In genomic region chr6:135474362-135474761, GRCh38 we compare ENCODE assay signal across 22 cellular contexts. TPM values are rescaled to one million over a fixed set of nuclear protein-coding genes. Genes with fewer than 3 reads are reported as not detected.
DNase-seq lines count a peak whose midpoint lies in the region; ATAC-seq, FAIRE-seq and TF ChIP-seq lines count a peak whose summit lies in the region.
"Had no signal": no experiment of that assay in that cellular context is flagged by ENCODE, and none has a peak within 500 bp of the region (broad histone marks: within the 10 kb centered on the region; RNA-seq: fewer than 3 reads in every experiment).

No MANE protein-coding gene starts in this region.

- intact Hi-C loops in activated T-helper 2 cell treated with anti-CD3 and anti-CD28 coated beads, Interferon-gamma antibody, Interleukin-2, Interleukin-4, amounts not matched to agents 10 μg/mL and 5 μg/mL and 100 μg/mL, durations not matched to agents 14 hours and 24 hours and 36 hours (cut with micrococcal nuclease), result no loop called here

- DNase-seq in GM18507 (ENCODE audit: extremely low spot score, insufficient read length, low read depth) (no peak), GM23248 (peak; percentile 12), glomerular visceral epithelial cell (ENCODE audit: extremely low spot score) (no peak), NCI-H2081 treated with DMSO at 0.1 percent for 48 hours (lab: John Stamatoyannopoulos, UW) (no peak)
- no peak for DNase-seq in activated T-helper 2 cell treated with anti-CD3 and anti-CD28 coated beads, Interferon-gamma antibody, Interleukin-2, Interleukin-4, amounts not matched to agents 10 μg/mL and 5 μg/mL and 100 μg/mL, durations not matched to agents 14 hours and 24 hours and 36 hours (ENCODE audit: low spot score)
- DNase-seq: ACHN; BE2C; C1 segment of cervical spinal cord; CD4-positive, CD25-positive, alpha-beta regulatory T cell; CD8-positive, alpha-beta memory T cell; COR-L47; DMS 273 treated with DMSO at 0.1 percent for 48 hours; DMS53; DND-41; EL; GOT3; H7 had no signal

- ATAC-seq in GM21515 (IDR thresholded peaks at IDR 0.05; ENCODE audit: unreplicated experiment) (no peak), HG02763 (IDR thresholded peaks at IDR 0.05; ENCODE audit: unreplicated experiment) (no peak)
- ATAC-seq: GM12878 had no signal

- peak overlapping the region; percentile 22 for H3K27ac Mint-ChIP-seq in activated T-helper 2 cell treated with anti-CD3 and anti-CD28 coated beads, Interferon-gamma antibody, Interleukin-2, Interleukin-4, amounts not matched to agents 10 μg/mL and 5 μg/mL and 100 μg/mL, durations not matched to agents 14 hours and 24 hours and 36 hours
- H3K27ac Mint-ChIP-seq in nephron, result peak overlapping the region; percentile 88 to 94 (median 88)
- H3K27ac Mint-ChIP-seq: CD4-positive, CD25-positive, alpha-beta regulatory T cell; CD8-positive, alpha-beta memory T cell had no signal

- H3K9me2 ChIP-seq in GM23248 (ENCODE audit: insufficient read depth), result no peaks in the 10 kb centered on the region

- no peak overlapping the region for H3K4me2 ChIP-seq in GM23248 (ENCODE audit: unreplicated experiment)

- H2AFZ ChIP-seq in GM23248, result no peak overlapping the region

- no peaks in the 10 kb centered on the region for H3F3A ChIP-seq in GM23248 (ENCODE audit: insufficient read depth)

- H3K79me2 ChIP-seq in GM23248 (ENCODE audit: insufficient read depth), result peaks cover 17% of the 10 kb centered on the region

- H3K4me3 Mint-ChIP-seq in activated T-helper 2 cell treated with anti-CD3 and anti-CD28 coated beads, Interferon-gamma antibody, Interleukin-2, Interleukin-4, amounts not matched to agents 10 μg/mL and 5 μg/mL and 100 μg/mL, durations not matched to agents 14 hours and 24 hours and 36 hours (ENCODE audit: low read depth), result no peak overlapping the region
- no peak overlapping the region for H3K4me3 Mint-ChIP-seq in nephron
- H3K4me3 Mint-ChIP-seq: CD4-positive, CD25-positive, alpha-beta regulatory T cell; CD8-positive, alpha-beta memory T cell had no signal

- H3K4me1 ChIP-seq in GM23248 (ENCODE audit: insufficient read depth), result peaks cover 6% of the 10 kb centered on the region; the same call in 1 of the 2 replicates
- H3K4me1 ChIP-seq: BE2C had no signal

- H3K36me3 ChIP-seq in GM23248 (ENCODE audit: low read depth), result peaks cover 14% of the 10 kb centered on the region; the same call in 1 of the 2 replicates

- H4K20me1 ChIP-seq in GM23248 (ENCODE audit: insufficient read depth), result no peaks in the 10 kb centered on the region

- H3K27me3 ChIP-seq in GM23248 (replicated peaks; ENCODE audit: insufficient read depth), result no peaks in the 10 kb centered on the region
- H3K27me3 ChIP-seq: BE2C had no signal

- H3K27me3 Mint-ChIP-seq in activated T-helper 2 cell treated with anti-CD3 and anti-CD28 coated beads, Interferon-gamma antibody, Interleukin-2, Interleukin-4, amounts not matched to agents 10 μg/mL and 5 μg/mL and 100 μg/mL, durations not matched to agents 14 hours and 24 hours and 36 hours (ENCODE audit: low read depth), result no peaks in the 10 kb centered on the region
- H3K27me3 Mint-ChIP-seq in nephron (ENCODE audit: low read depth), result no peaks in the 10 kb centered on the region
- H3K27me3 Mint-ChIP-seq: CD4-positive, CD25-positive, alpha-beta regulatory T cell; CD8-positive, alpha-beta memory T cell had no signal

- no peak overlapping the region for H3K9ac ChIP-seq in GM23248

- peaks cover 14% of the 10 kb centered on the region for H3K4me1 Mint-ChIP-seq in activated T-helper 2 cell treated with anti-CD3 and anti-CD28 coated beads, Interferon-gamma antibody, Interleukin-2, Interleukin-4, amounts not matched to agents 10 μg/mL and 5 μg/mL and 100 μg/mL, durations not matched to agents 14 hours and 24 hours and 36 hours (ENCODE audit: low read depth)
- H3K4me1 Mint-ChIP-seq in nephron, result peaks cover 22% of the 10 kb centered on the region
- H3K4me1 Mint-ChIP-seq: CD4-positive, CD25-positive, alpha-beta regulatory T cell; CD8-positive, alpha-beta memory T cell had no signal

- no peak overlapping the region for H3K4me3 ChIP-seq in GM23248
- H3K4me3 ChIP-seq: GM12878 had no signal

- in situ Hi-C loops in GM23248 (cut with MboI), result no loop called here

- H3K9me3 ChIP-seq in GM23248 (ENCODE audit: low read depth), result no peaks in the 10 kb centered on the region
- H3K9me3 ChIP-seq: BE2C had no signal

- peak; percentile 35 for FAIRE-seq in GM18507 (lab: Jason Lieb, UNC)
- FAIRE-seq: A204.1 had no signal

- TF ChIP-seq CTCF in nephron (IDR thresholded peaks at IDR 0.05; ENCODE audit: unreplicated experiment in 3 of 3), result no peak

- no peak overlapping the region for H3K27ac ChIP-seq in GM23248

- H3K36me3 Mint-ChIP-seq in activated T-helper 2 cell treated with anti-CD3 and anti-CD28 coated beads, Interferon-gamma antibody, Interleukin-2, Interleukin-4, amounts not matched to agents 10 μg/mL and 5 μg/mL and 100 μg/mL, durations not matched to agents 14 hours and 24 hours and 36 hours (ENCODE audit: low read depth), result peaks cover 83% of the 10 kb centered on the region
- H3K36me3 Mint-ChIP-seq in nephron (ENCODE audit: low read depth), result peaks cover 50% of the 10 kb centered on the region

- peaks cover 30% of the 10 kb centered on the region for H3K9me3 Mint-ChIP-seq in activated T-helper 2 cell treated with anti-CD3 and anti-CD28 coated beads, Interferon-gamma antibody, Interleukin-2, Interleukin-4, amounts not matched to agents 10 μg/mL and 5 μg/mL and 100 μg/mL, durations not matched to agents 14 hours and 24 hours and 36 hours
- peaks cover 31% of the 10 kb centered on the region for H3K9me3 Mint-ChIP-seq in nephron

RNA-seq across cellular contexts. Expression of gene AHI1, which starts 23.2 kb away (rescaled TPM):
- total RNA-seq in GM23248 (2014; rRNA removed; shearing (Covaris generic)), result 11.1 and 19.9 TPM in 2 replicates
- polyA plus RNA-seq in GM23248 (2016; fragmentation: Nextera tagmentation; extraction: Ambion mirVana), result 19.5 and 25.9 TPM in 2 replicates
- total RNA-seq in activated T-helper 2 cell treated with anti-CD3 and anti-CD28 coated beads, Interferon-gamma antibody, Interleukin-2, Interleukin-4, amounts not matched to agents 10 μg/mL and 5 μg/mL and 100 μg/mL, durations not matched to agents 14 hours and 24 hours and 36 hours, result 201 and 203 TPM in 2 replicates
